8 cellular contexts compared by ENCODE assay signal in genomic region chr12:66683822-66684221, GRCh38.
"Had no signal": no experiment of that assay in that cellular context is flagged by ENCODE, and none has a peak within 500 bp of the region (broad histone marks: within the 10 kb centered on the region; RNA-seq: fewer than 3 reads in every experiment).

No MANE protein-coding gene starts in this region.

- H3K4me2 ChIP-seq: GM23338, KMS-11 had no signal

- H3K36me3 ChIP-seq: HAP-1 had no signal

- FAIRE-seq: HTR-8/SVneo had no signal

- H3K9ac ChIP-seq: KMS-11 had no signal

- H3K27ac ChIP-seq: KMS-11 had no signal

- H2AFZ ChIP-seq: GM23338 had no signal

- DNase-seq: H7, IMR-90, KBM-7 had no signal

- H3K4me1 ChIP-seq: HAP-1 had no signal

- ATAC-seq: GM23338, HCT116 had no signal

- H3K9me3 ChIP-seq: HAP-1 had no signal

- H3K4me3 ChIP-seq: GM23338, HAP-1 had no signal
